22 cellular contexts compared by ENCODE assay signal in the genomic region with DNA sequence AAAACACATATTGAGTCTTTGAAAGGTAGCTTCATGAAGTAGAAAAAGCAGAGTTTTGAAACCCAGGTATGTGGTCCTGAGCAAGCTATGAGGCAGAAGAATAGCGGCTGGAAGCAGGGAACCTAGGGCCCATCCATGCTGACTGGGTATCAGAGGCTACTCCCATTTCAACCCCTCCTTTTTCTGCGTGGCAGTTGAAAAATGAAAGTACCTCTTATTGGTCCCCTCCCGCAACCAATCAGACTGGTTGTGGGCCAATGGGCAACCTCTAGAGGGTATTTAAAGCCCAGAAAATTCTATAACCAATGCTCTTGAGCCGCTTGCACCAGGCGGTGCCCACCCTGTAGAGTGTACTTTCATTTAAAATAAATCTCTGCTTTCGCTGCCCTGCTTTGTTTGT. TPM values are rescaled to one million over a fixed set of nuclear protein-coding genes. Genes with fewer than 3 reads are reported as not detected.
DNase-seq lines count a peak whose midpoint lies in the region; ATAC-seq, FAIRE-seq and TF ChIP-seq lines count a peak whose summit lies in the region.
"Had no signal": no experiment of that assay in that cellular context is flagged by ENCODE, and none has a peak within 500 bp of the region (broad histone marks: within the 10 kb centered on the region; RNA-seq: fewer than 3 reads in every experiment).

No MANE protein-coding gene starts in this region.

- H3K4me1 Mint-ChIP-seq in WTC11 (peaks cover 21% of the 10 kb centered on the region), glutamatergic neuron (ENCODE audit: low read depth, unreplicated experiment) (peaks cover 3% of the 10 kb centered on the region)
- H3K4me1 Mint-ChIP-seq: brain had no signal

- H2AFZ ChIP-seq in neuron (ENCODE audit: low read depth, low read length): peak overlapping the region; percentile 100

- peaks cover 11% of the 10 kb centered on the region for H3K4me1 ChIP-seq in neuron (ENCODE audit: insufficient read depth, low read length)
- H3K4me1 ChIP-seq: colonic mucosa had no signal

- DNase-seq in NCI-H748 (lab: John Stamatoyannopoulos, UW; ENCODE audit: unreplicated experiment) (peak; percentile 9), NCI-H748 treated with DMSO at 0.1 percent for 48 hours (lab: John Stamatoyannopoulos, UW) (no peak), NCI-H2227 treated with DMSO at 0.1 percent for 48 hours (lab: John Stamatoyannopoulos, UW) (peak; percentile 46), WTC11 (ENCODE audit: low spot score) (no peak), HTR-8/SVneo (ENCODE audit: insufficient read length, low spot score) (no peak), glutamatergic neuron (no peak)
- DNase-seq: activated CD4-positive, alpha-beta T cell treated with anti-CD3 and anti-CD28 coated beads for 48 hours; activated naive CD8-positive, alpha-beta T cell treated with anti-CD3 and anti-CD28 coated beads, Interleukin-2, amount 10 ng/mL, durations not matched to agents 7 days and 5 days; colonic mucosa; NCI-H1092 treated with DMSO at 0.1 percent for 48 hours; NCI-H2029; NCI-H446 treated with DMSO at 0.1 percent for 48 hours; SIG-M5; stimulated activated CD8-positive, alpha-beta memory T cell treated with anti-CD3 and anti-CD28 coated beads, Interleukin-4, amount 100 ng/mL, for 48 hours had no signal

- H3K27ac Mint-ChIP-seq in WTC11 (no peak overlapping the region), glutamatergic neuron (ENCODE audit: unreplicated experiment) (no peak overlapping the region)
- H3K27ac Mint-ChIP-seq: activated naive CD8-positive, alpha-beta T cell treated with anti-CD3 and anti-CD28 coated beads, Interleukin-2, amount 10 ng/mL, durations not matched to agents 7 days and 5 days; activated T-helper 17 cell treated with anti-CD3 and anti-CD28 coated beads, Interleukin-2, amount 50 U/mL, for 72 hours had no signal

- H3K9me3 Mint-ChIP-seq in WTC11 (peaks cover 12% of the 10 kb centered on the region), glutamatergic neuron (ENCODE audit: unreplicated experiment) (peaks cover 2% of the 10 kb centered on the region)
- H3K9me3 Mint-ChIP-seq: activated naive CD8-positive, alpha-beta T cell treated with anti-CD3 and anti-CD28 coated beads, Interleukin-2, amount 10 ng/mL, durations not matched to agents 7 days and 5 days; activated T-helper 17 cell treated with anti-CD3 and anti-CD28 coated beads, Interleukin-2, amount 50 U/mL, for 72 hours had no signal

- no peak overlapping the region for H3K4me3 ChIP-seq in neuron (ENCODE audit: low read length)
- H3K4me3 ChIP-seq: BLaER1, colonic mucosa had no signal

- POLR2A ChIA-PET in WTC11 (lab: Charles Lee): interaction anchor here (0.9 kb wide), 1 partner anchor 16 kb away, joined by 3 read pairs; no protein-coding TSS in a partner anchor

- no peak for TF ChIP-seq CTCF in WTC11 (IDR thresholded peaks at IDR 0.05)
- TF ChIP-seq CTCF in glutamatergic neuron (IDR thresholded peaks at IDR 0.05; ENCODE audit: partially characterized antibody, unreplicated experiment): no peak

- H3K36me3 Mint-ChIP-seq in WTC11 (peaks cover 19% of the 10 kb centered on the region), glutamatergic neuron (ENCODE audit: unreplicated experiment) (no peaks in the 10 kb centered on the region)

- H3K27me3 Mint-ChIP-seq in WTC11 (ENCODE audit: low read depth) (no peaks in the 10 kb centered on the region), glutamatergic neuron (ENCODE audit: unreplicated experiment) (peaks cover 3% of the 10 kb centered on the region)
- H3K27me3 Mint-ChIP-seq: activated naive CD8-positive, alpha-beta T cell treated with anti-CD3 and anti-CD28 coated beads, Interleukin-2, amount 10 ng/mL, durations not matched to agents 7 days and 5 days; brain had no signal

- H3K4me3 Mint-ChIP-seq in WTC11 (no peak overlapping the region), glutamatergic neuron (ENCODE audit: unreplicated experiment) (no peak overlapping the region)
- H3K4me3 Mint-ChIP-seq: activated naive CD8-positive, alpha-beta T cell treated with anti-CD3 and anti-CD28 coated beads, Interleukin-2, amount 10 ng/mL, durations not matched to agents 7 days and 5 days; activated T-helper 17 cell treated with anti-CD3 and anti-CD28 coated beads, Interleukin-2, amount 50 U/mL, for 72 hours had no signal

- H3K9me3 ChIP-seq in neuron (ENCODE audit: low read length): peaks cover 4% of the 10 kb centered on the region
- H3K9me3 ChIP-seq: colonic mucosa had no signal

- FAIRE-seq in HTR-8/SVneo (lab: Jason Lieb, UNC): no peak
- FAIRE-seq: D721Med, urothelium cell line had no signal

- peaks cover 13% of the 10 kb centered on the region for H3K36me3 ChIP-seq in neuron (ENCODE audit: insufficient read depth, low read length)
- H3K36me3 ChIP-seq: colonic mucosa had no signal

- CTCF ChIA-PET in WTC11 (lab: Charles Lee): no interaction called here

- no peaks in the 10 kb centered on the region for H3K27me3 ChIP-seq in neuron (ENCODE audit: insufficient read depth, low read length)
- H3K27me3 ChIP-seq: colonic mucosa had no signal

- peak; percentile 18 for ATAC-seq in WTC11
- no peak for ATAC-seq in HG03442 (IDR thresholded peaks at IDR 0.05; ENCODE audit: unreplicated experiment)
- ATAC-seq: activated T-helper 17 cell treated with anti-CD3 and anti-CD28 coated beads, Interleukin-2, amount 50 U/mL, for 72 hours; right cardiac atrium had no signal

TF ChIP-seq in WTC11, 78 proteins besides CTCF, POLR2A, EP300 and RAD21:
- TF ChIP-seq, protein P1, sequence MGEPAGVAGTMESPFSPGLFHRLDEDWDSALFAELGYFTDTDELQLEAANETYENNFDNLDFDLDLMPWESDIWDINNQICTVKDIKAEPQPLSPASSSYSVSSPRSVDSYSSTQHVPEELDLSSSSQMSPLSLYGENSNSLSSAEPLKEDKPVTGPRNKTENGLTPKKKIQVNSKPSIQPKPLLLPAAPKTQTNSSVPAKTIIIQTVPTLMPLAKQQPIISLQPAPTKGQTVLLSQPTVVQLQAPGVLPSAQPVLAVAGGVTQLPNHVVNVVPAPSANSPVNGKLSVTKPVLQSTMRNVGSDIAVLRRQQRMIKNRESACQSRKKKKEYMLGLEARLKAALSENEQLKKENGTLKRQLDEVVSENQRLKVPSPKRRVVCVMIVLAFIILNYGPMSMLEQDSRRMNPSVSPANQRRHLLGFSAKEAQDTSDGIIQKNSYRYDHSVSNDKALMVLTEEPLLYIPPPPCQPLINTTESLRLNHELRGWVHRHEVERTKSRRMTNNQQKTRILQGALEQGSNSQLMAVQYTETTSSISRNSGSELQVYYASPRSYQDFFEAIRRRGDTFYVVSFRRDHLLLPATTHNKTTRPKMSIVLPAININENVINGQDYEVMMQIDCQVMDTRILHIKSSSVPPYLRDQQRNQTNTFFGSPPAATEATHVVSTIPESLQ (CRISPR knock-in tag; IDR thresholded peaks at IDR 0.05): no peak
- TF ChIP-seq ZNF423 (CRISPR knock-in tag; IDR thresholded peaks at IDR 0.05): no peak
- TF ChIP-seq, protein P2, sequence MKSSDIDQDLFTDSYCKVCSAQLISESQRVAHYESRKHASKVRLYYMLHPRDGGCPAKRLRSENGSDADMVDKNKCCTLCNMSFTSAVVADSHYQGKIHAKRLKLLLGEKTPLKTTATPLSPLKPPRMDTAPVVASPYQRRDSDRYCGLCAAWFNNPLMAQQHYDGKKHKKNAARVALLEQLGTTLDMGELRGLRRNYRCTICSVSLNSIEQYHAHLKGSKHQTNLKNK (CRISPR knock-in tag; IDR thresholded peaks at IDR 0.05): no peak
- TF ChIP-seq GRHL2 (CRISPR knock-in tag; IDR thresholded peaks at IDR 0.05; ENCODE audit: insufficient replicate concordance, severe bottlenecking): no peak
- TF ChIP-seq NFATC4 (CRISPR knock-in tag; IDR thresholded peaks at IDR 0.05): no peak
- no peak for TF ChIP-seq CREM (CRISPR knock-in tag; IDR thresholded peaks at IDR 0.05)
- no peak for TF ChIP-seq ZNF121 (CRISPR knock-in tag; IDR thresholded peaks at IDR 0.05)
- no peak for TF ChIP-seq TEAD1 (CRISPR knock-in tag; IDR thresholded peaks at IDR 0.05)
- no peak for TF ChIP-seq EMX1 (CRISPR knock-in tag; IDR thresholded peaks at IDR 0.05)

RNA-seq across cellular contexts. Expression of a gene that starts 1.6 kb away (rescaled TPM):
- total RNA-seq in WTC11 (2021) (70.7 to 75.8 TPM (median 74.9 TPM) in 3 replicates), glutamatergic neuron (ENCODE audit: unreplicated experiment) (38.5 TPM)

Comparison
In these comparisons a context has a peak if more than half of its experiments do, and no peak if none do; other contexts are left out.
1. DNase-seq: peak in NCI-H748 (single experiment) and NCI-H2227 treated with DMSO at 0.1 percent for 48 hours (single experiment); none in NCI-H748 treated with DMSO at 0.1 percent for 48 hours (single experiment), WTC11 (single experiment), HTR-8/SVneo (single experiment) and glutamatergic neuron (single experiment).